8 cellular contexts compared by ENCODE assay signal in the genomic region with DNA sequence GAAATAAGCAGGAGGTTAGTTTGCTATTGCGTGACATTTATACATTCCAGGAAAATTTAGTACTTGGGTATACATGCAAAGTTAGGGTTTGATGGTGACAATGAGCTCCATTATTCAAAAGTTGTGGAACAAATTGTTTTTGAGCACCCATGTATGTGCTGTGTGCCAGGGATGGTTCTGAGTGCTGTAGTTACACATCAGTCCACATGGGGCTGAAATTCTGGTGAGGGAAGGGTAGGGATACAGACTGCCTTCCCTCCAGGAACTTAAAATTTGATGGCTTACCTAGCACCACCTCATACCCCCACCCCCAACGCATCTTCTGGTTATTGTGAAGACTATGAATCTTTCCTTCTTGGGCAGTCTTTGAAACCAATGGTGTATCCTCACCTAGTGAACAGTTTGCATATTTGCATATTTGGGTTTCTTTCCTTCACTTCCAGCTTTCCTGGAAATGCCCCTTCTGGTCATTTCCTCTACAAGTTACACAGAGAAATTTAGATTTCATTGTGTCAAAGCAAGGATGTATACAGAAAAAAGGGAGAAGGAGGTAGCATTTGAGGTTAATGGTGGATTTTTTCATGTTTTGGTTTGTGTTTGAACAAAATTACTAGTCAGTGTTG.
A peak's percentile ranks its signal among the peaks of the same experiment; 100 is the strongest.
DNase-seq lines count a peak whose midpoint lies in the region; ATAC-seq and TF ChIP-seq lines count a peak whose summit lies in the region.

No MANE protein-coding gene starts in this region.

- peaks cover 18% of the 10 kb centered on the region for H3K4me1 Mint-ChIP-seq in endodermal cell
- peaks cover 13% of the 10 kb centered on the region for H3K4me1 Mint-ChIP-seq in activated T-cell treated with anti-CD3 and anti-CD28 coated beads, Interleukin-2, amount 50 U/mL, for 4 hours (ENCODE audit: low read depth)

- H3K4me3 Mint-ChIP-seq in endodermal cell, result no peak overlapping the region
- H3K4me3 Mint-ChIP-seq in activated T-cell treated with anti-CD3 and anti-CD28 coated beads, Interleukin-2, amount 50 U/mL, for 4 hours, result no peak overlapping the region

- H3K36me3 Mint-ChIP-seq in endodermal cell (ENCODE audit: low read depth), result no peaks in the 10 kb centered on the region
- H3K36me3 Mint-ChIP-seq in activated T-cell treated with anti-CD3 and anti-CD28 coated beads, Interleukin-2, amount 50 U/mL, for 4 hours (ENCODE audit: insufficient read depth), result no peaks in the 10 kb centered on the region

- H3K9ac ChIP-seq in endodermal cell (ENCODE audit: extremely low read depth, low read length, poor library complexity, severe bottlenecking), result no peak overlapping the region

- DNase-seq in GM12864 (ENCODE audit: low read depth) (no peak), NCI-H2196 (lab: John Stamatoyannopoulos, UW; ENCODE audit: unreplicated experiment) (peak; percentile 33), endodermal cell (peak; percentile 63), psoas muscle (no peak), activated gamma-delta T cell (lab: John Stamatoyannopoulos, UW) (no peak), NCI-H187 treated with DMSO at 0.1 percent for 48 hours (lab: John Stamatoyannopoulos, UW) (no peak)
- DNase-seq in activated T-cell treated with anti-CD3 and anti-CD28 coated beads, Interleukin-2, amount 50 U/mL, for 4 hours, result no peak

- WGBS in endodermal cell (ENCODE audit: insufficient coverage in 1 of 2, insufficient read length in 1 of 2), 2 experiments, result 72 to 100% methylated on average over 1 to 2 of the region's 2 CpGs
- 77 to 81% (median 79%) methylated on average over 2 of the region's 2 CpGs for WGBS in psoas muscle, 3 donors

- H3K27me3 ChIP-seq in endodermal cell (ENCODE audit: control insufficient read depth, insufficient read depth, low read length, poor library complexity, severe bottlenecking) (no peaks in the 10 kb centered on the region), psoas muscle (ENCODE audit: insufficient read depth in 3 of 3, low read length in 2 of 3) (peaks cover 0 to 42% (median 0%) of the 10 kb centered on the region in 3 donors)

- H3K9me3 Mint-ChIP-seq in endodermal cell, result no peaks in the 10 kb centered on the region
- H3K9me3 Mint-ChIP-seq in activated T-cell treated with anti-CD3 and anti-CD28 coated beads, Interleukin-2, amount 50 U/mL, for 4 hours, result no peaks in the 10 kb centered on the region

- no peak overlapping the region for H3K27ac ChIP-seq in endodermal cell (ENCODE audit: low read depth, low read length)
- peak overlapping the region; percentile 86 for H3K27ac ChIP-seq in psoas muscle

- H3K4me3 ChIP-seq in GM12864 (ENCODE audit: low read depth, low read length) (no peak overlapping the region), endodermal cell (ENCODE audit: low read length) (no peak overlapping the region), psoas muscle (peak overlapping the region; percentile 82)

- H3K27ac Mint-ChIP-seq in endodermal cell, result no peak overlapping the region

- H3K36me3 ChIP-seq in endodermal cell (ENCODE audit: control insufficient read depth, insufficient read depth, low read length), result no peaks in the 10 kb centered on the region
- no peaks in the 10 kb centered on the region for H3K36me3 ChIP-seq in psoas muscle (ENCODE audit: insufficient read depth in 1 of 2, low read depth in 1 of 2)

- H3K9me3 ChIP-seq in endodermal cell (ENCODE audit: control insufficient read depth, low read length) (no peaks in the 10 kb centered on the region), psoas muscle (no peaks in the 10 kb centered on the region)

- TF ChIP-seq CTCF in GM12864 (IDR thresholded peaks at IDR 0.05; ENCODE audit: low read depth, low read length, missing control alignments) (peak; percentile 48), endodermal cell (conservative IDR thresholded peaks at IDR 0.05) (peak; percentile 70), psoas muscle (IDR thresholded peaks at IDR 0.05) (peak; percentile 38)

- H3K4me1 ChIP-seq in endodermal cell (ENCODE audit: control insufficient read depth, insufficient read depth, low read length) (no peaks in the 10 kb centered on the region), psoas muscle (peaks cover 15% of the 10 kb centered on the region)

- ATAC-seq in psoas muscle (no peak), HG03469 (IDR thresholded peaks at IDR 0.05; ENCODE audit: unreplicated experiment) (no peak)
- no peak for ATAC-seq in activated T-cell treated with anti-CD3 and anti-CD28 coated beads, Interleukin-2, amount 50 U/mL, for 4 hours

- H3K27me3 Mint-ChIP-seq in endodermal cell (ENCODE audit: insufficient read depth), result peaks cover 27% of the 10 kb centered on the region
- peaks cover 39% of the 10 kb centered on the region for H3K27me3 Mint-ChIP-seq in activated T-cell treated with anti-CD3 and anti-CD28 coated beads, Interleukin-2, amount 50 U/mL, for 4 hours (ENCODE audit: low read depth)

- intact Hi-C loops in psoas muscle (cut with DNase I), result loop anchor here in 1 of 2 donors (1.0 kb wide), 1 partner anchor 39 kb away; no protein-coding TSS in a partner anchor

Comparison
In these comparisons a context has a peak if more than half of its experiments do, and no peak if none do; other contexts are left out.
1. DNase-seq: peak in NCI-H2196 (single experiment) and endodermal cell (single experiment); none in GM12864 (single experiment), psoas muscle (0 of 2), activated gamma-delta T cell (single experiment), activated T-cell treated with anti-CD3 and anti-CD28 coated beads, Interleukin-2, amount 50 U/mL, for 4 hours (single experiment) and NCI-H187 treated with DMSO at 0.1 percent for 48 hours (single experiment).
2. Peak in every context shown above with its lines, with median percentiles within 50 percentile points of each other: CTCF ChIP-seq.